In the genomic region with DNA sequence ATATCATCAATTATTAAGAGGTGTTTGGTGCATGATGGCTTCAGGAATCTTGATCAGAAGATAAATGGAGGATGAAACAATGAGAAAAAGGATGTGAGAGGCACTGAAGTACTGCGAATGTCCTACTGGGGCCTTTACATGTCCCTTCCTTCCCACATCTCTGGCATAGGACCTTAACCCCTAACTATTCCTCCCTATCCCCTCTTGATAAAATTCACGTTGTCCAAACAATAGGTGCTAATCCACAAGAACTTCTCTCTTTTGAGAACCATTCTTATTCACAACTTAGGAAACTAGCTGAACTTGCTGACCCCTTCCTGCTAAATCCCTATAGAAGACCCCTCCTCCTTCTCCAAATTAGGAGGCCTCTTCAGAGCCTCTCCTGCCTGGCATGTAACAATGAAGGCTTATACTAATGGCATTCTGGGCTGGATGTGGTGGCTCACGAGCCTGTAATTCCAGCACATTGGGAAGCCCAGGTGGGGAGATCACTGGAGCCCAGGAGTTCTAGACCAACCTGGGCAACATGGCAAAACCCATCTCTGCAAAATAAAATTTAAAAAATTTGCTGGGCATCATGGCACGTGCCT, we compare ENCODE assay signal across 2 cellular contexts.
A peak's percentile ranks its signal among the peaks of the same experiment; 100 is the strongest.
TF ChIP-seq lines count a peak whose summit lies in the region.

No MANE protein-coding gene starts in this region.

TF ChIP-seq in GM23338, 12 proteins besides CTCF, POLR2A, EP300 and RAD21 (continues in another document):
- TF ChIP-seq ZNF462 (CRISPR knock-in tag; IDR thresholded peaks at IDR 0.05) (no peak), STAT1 (IDR thresholded peaks at IDR 0.05; ENCODE audit: unreplicated experiment) (no peak), CREB1 (CRISPR knock-in tag; IDR thresholded peaks at IDR 0.05; ENCODE audit: low read depth) (no peak), NANOG (IDR thresholded peaks at IDR 0.05; ENCODE audit: borderline replicate concordance) (no peak), REST (IDR thresholded peaks at IDR 0.05; ENCODE audit: unreplicated experiment) (no peak), ZNF331 (CRISPR knock-in tag; IDR thresholded peaks at IDR 0.05; ENCODE audit: low read depth) (no peak), ETS1 (IDR thresholded peaks at IDR 0.05) (no peak), EZH2phosphoT487 (IDR thresholded peaks at IDR 0.05; ENCODE audit: unreplicated experiment) (no peak), ZNF114 (CRISPR knock-in tag; IDR thresholded peaks at IDR 0.05) (no peak)

TF ChIP-seq in H1, 55 proteins besides CTCF, POLR2A, EP300 and RAD21:
- TF ChIP-seq KDM5A (IDR thresholded peaks at IDR 0.05; ENCODE audit: low read length) (no peak), CBX8 (IDR thresholded peaks at IDR 0.05; ENCODE audit: borderline replicate concordance, low read depth, low read length) (no peak), SP4 (IDR thresholded peaks at IDR 0.05; ENCODE audit: low read length) (no peak), POU5F1 (IDR thresholded peaks at IDR 0.05; ENCODE audit: low read depth, low read length) (0 out of 2 replicates have a peak, but pooled peaks have one; percentile 15)
